ENCODE assay signal across 14 cellular contexts in genomic region chr7:131020759-131021219, GRCh38.
DNase-seq lines count a peak whose midpoint lies in the region; ATAC-seq and TF ChIP-seq lines count a peak whose summit lies in the region.
"Had no signal": no experiment of that assay in that cellular context is flagged by ENCODE, and none has a peak within 500 bp of the region (broad histone marks: within the 10 kb centered on the region; RNA-seq: fewer than 3 reads in every experiment).

No MANE protein-coding gene starts in this region.

- peaks cover 13% of the 10 kb centered on the region; the same call in 1 of the 2 replicates for H3K36me3 ChIP-seq in DND-41 (ENCODE audit: insufficient read depth, low read length)
- H3K36me3 ChIP-seq in spleen = peaks cover 0 to 36% (median 0%) of the 10 kb centered on the region in 6 donors

- intact Hi-C loops in spleen (cut with DNase I; ENCODE audit: low total_unique reads) = no loop called here

- H3K4me3 ChIP-seq in DND-41 (ENCODE audit: low read depth in 1 of 2, low read length in 2 of 2) (no peak overlapping the region), spleen (no peak overlapping the region)
- H3K4me3 ChIP-seq: left ventricle myocardium inferior, thyroid gland had no signal

- 66 to 71% (median 67%) methylated on average over 7 of the region's 7 CpGs for WGBS in spleen, 5 donors

- peaks cover 3 to 16% of the 10 kb centered on the region in 2 donors for H3K9me3 Mint-ChIP-seq in activated naive CD4-positive, alpha-beta T cell treated with anti-CD3 and anti-CD28 coated beads, Interleukin-2, amount 50 U/mL, for 72 hours

- H3K27me3 ChIP-seq in DND-41 (ENCODE audit: insufficient read depth, low read length, poor library complexity) (no peaks in the 10 kb centered on the region), spleen (replicated peaks in 1 of 7) (no peaks in the 10 kb centered on the region)
- H3K27me3 ChIP-seq: thyroid gland had no signal

- H3K9me3 ChIP-seq in DND-41 (ENCODE audit: insufficient read depth, low read length, severe bottlenecking) (no peaks in the 10 kb centered on the region), spleen (no peaks in the 10 kb centered on the region)
- H3K9me3 ChIP-seq: left ventricle myocardium inferior, thyroid gland had no signal

- peak; percentile 23; the same call in 1 of the 3 replicates for ATAC-seq in DND-41 (ENCODE audit: insufficient read depth, low read depth)
- ATAC-seq in GM18909 (IDR thresholded peaks at IDR 0.05; ENCODE audit: poor library complexity, unreplicated experiment) = peak; percentile 66
- peak; percentile 67 for ATAC-seq in HG03097 (IDR thresholded peaks at IDR 0.05; ENCODE audit: low FRiP score, unreplicated experiment)
- peak; percentile 36 to 46 for ATAC-seq in activated naive CD4-positive, alpha-beta T cell treated with anti-CD3 and anti-CD28 coated beads, Interleukin-2, amount 50 U/mL, for 72 hours

- no peak overlapping the region for H2AFZ ChIP-seq in DND-41 (ENCODE audit: low read depth, low read length)

- H4K20me1 ChIP-seq in DND-41 (ENCODE audit: insufficient read depth, low read length) = peaks cover 6% of the 10 kb centered on the region; the same call in 1 of the 2 replicates

- no peak overlapping the region for H3K4me2 ChIP-seq in DND-41 (ENCODE audit: insufficient read depth, low read length)

- peak overlapping the region; percentile 78 to 80 for H3K27ac Mint-ChIP-seq in activated naive CD4-positive, alpha-beta T cell treated with anti-CD3 and anti-CD28 coated beads, Interleukin-2, amount 50 U/mL, for 72 hours

- H3K9ac ChIP-seq in DND-41 (ENCODE audit: low read depth, low read length) = no peak overlapping the region

- H3K79me2 ChIP-seq in DND-41 (ENCODE audit: insufficient read depth, low read length) = peaks cover 98% of the 10 kb centered on the region

- DNase-seq in DND-41 (no peak), HT-29 (ENCODE audit: low spot score) (no peak), amygdala (lab: John Stamatoyannopoulos, UW) (no peak), spleen (no peak), SKM-1 (lab: John Stamatoyannopoulos, UW; ENCODE audit: unreplicated experiment) (no peak)
- no peak for DNase-seq in activated naive CD4-positive, alpha-beta T cell treated with anti-CD3 and anti-CD28 coated beads, Interleukin-2, amount 50 U/mL, for 72 hours (ENCODE audit: low spot score in 2 of 2)
- DNase-seq: C1 segment of cervical spinal cord, left ventricle myocardium inferior, NCI-H446, posterior cingulate gyrus, SHP77, thyroid gland had no signal

- peaks cover 8 to 45% of the 10 kb centered on the region in 2 donors for H3K36me3 Mint-ChIP-seq in activated naive CD4-positive, alpha-beta T cell treated with anti-CD3 and anti-CD28 coated beads, Interleukin-2, amount 50 U/mL, for 72 hours

- no peak for TF ChIP-seq CTCF in DND-41 (IDR thresholded peaks at IDR 0.05; ENCODE audit: borderline replicate concordance, extremely low read depth, low read length, poor library complexity, severe bottlenecking)
- TF ChIP-seq CTCF in spleen (IDR thresholded peaks at IDR 0.05 in 8 of 11, conservative IDR thresholded peaks at IDR 0.05 in 3 of 11) = no peak

- peaks cover 25% of the 10 kb centered on the region for H3K4me1 ChIP-seq in DND-41 (ENCODE audit: insufficient read depth, low read length)
- peaks cover 22 to 87% (median 61%) of the 10 kb centered on the region in 6 donors for H3K4me1 ChIP-seq in spleen

- H3K27ac ChIP-seq in DND-41 (ENCODE audit: low read length) (peak overlapping the region; percentile 1; the same call in 1 of the 2 replicates), spleen (peak overlapping the region in 2 of 8 donors; percentile 18 to 55)

- no peak for TF ChIP-seq POLR2A in spleen (IDR thresholded peaks at IDR 0.05)
